6 cellular contexts compared by ENCODE assay signal in genomic region chr19:45729774-45730388, GRCh38.
DNase-seq lines count a peak whose midpoint lies in the region; ATAC-seq and TF ChIP-seq lines count a peak whose summit lies in the region.

No MANE protein-coding gene starts in this region.

- H3K4me3 ChIP-seq in GM08714 (ENCODE audit: low read length) = peak overlapping the region; percentile 93
- H3K4me3 ChIP-seq in WI38 (ENCODE audit: low read depth, low read length) = peak overlapping the region; percentile 94

- no peak for TF ChIP-seq CTCF in WI38 (IDR thresholded peaks at IDR 0.05; ENCODE audit: low read depth, low read length)

- ATAC-seq in GM19328 (IDR thresholded peaks at IDR 0.05; ENCODE audit: unreplicated experiment) (no peak), GM21737 (IDR thresholded peaks at IDR 0.05; ENCODE audit: unreplicated experiment) (no peak)

- DNase-seq in kidney tubule cell (ENCODE audit: low spot score) (peak; percentile 48), SKM-1 (lab: John Stamatoyannopoulos, UW; ENCODE audit: unreplicated experiment) (no peak)
